Comparison of ENCODE assay signal across 8 cellular contexts in genomic region chr3:126474498-126475410, GRCh38. TPM values are rescaled to one million over a fixed set of nuclear protein-coding genes. Genes with fewer than 3 reads are reported as not detected.
DNase-seq lines count a peak whose midpoint lies in the region; ATAC-seq, FAIRE-seq and TF ChIP-seq lines count a peak whose summit lies in the region.

No MANE protein-coding gene starts in this region.

- peak; percentile 35 to 57 for DNase-seq in A549 (ENCODE audit: low read depth in 1 of 2, low spot score in 1 of 2)
- peak; percentile 22 for DNase-seq in NCI-H1105 (lab: John Stamatoyannopoulos, UW)
- peak; percentile 60 to 64 for DNase-seq in activated T-cell treated with anti-CD3 and anti-CD28 coated beads, Interleukin-2, amount 50 U/mL, for 48 hours
- peak in 1 of 2 donors; percentile 62 for DNase-seq in foreskin fibroblast
- no peak for DNase-seq in osteocyte (ENCODE audit: extremely low spot score, unreplicated experiment)
- DNase-seq in mesenteric fat pad (ENCODE audit: low spot score): no peak

- no peak for TF ChIP-seq EP300 in A549 (IDR thresholded peaks at IDR 0.05)

- CTCF ChIA-PET in A549 (lab: Yijun Ruan, JAX): interaction anchor here (0.8 to 1.7 kb wide), 3 partner anchors 13 to 1072 kb away, joined by 3 to 4 read pairs (median 4); no protein-coding TSS in a partner anchor

- no peaks in the 10 kb centered on the region for H3K9me3 Mint-ChIP-seq in osteocyte (ENCODE audit: unreplicated experiment)

- TF ChIP-seq RAD21 in A549 (conservative IDR thresholded peaks at IDR 0.05 in 1 of 2, IDR thresholded peaks at IDR 0.05 in 1 of 2): no peak

- peak overlapping the region; percentile 99 to 100 for H3K27ac ChIP-seq in A549

- no peak for FAIRE-seq in A549 (lab: Jason Lieb, UNC)

- H3K27ac Mint-ChIP-seq in osteocyte (ENCODE audit: unreplicated experiment): peak overlapping the region; percentile 81

- peaks cover 20% of the 10 kb centered on the region for H3K36me3 Mint-ChIP-seq in osteocyte (ENCODE audit: unreplicated experiment)

- H3K27me3 Mint-ChIP-seq in osteocyte (ENCODE audit: unreplicated experiment): no peaks in the 10 kb centered on the region

- H3K4me3 ChIP-seq in A549 (peak overlapping the region; percentile 90), foreskin fibroblast (ENCODE audit: low read depth in 1 of 2, low read length in 2 of 2) (peak overlapping the region; percentile 78 to 80)

- 64% methylated on average over 10 of the region's 72 CpGs for WGBS in A549 (ENCODE audit: missing lambda C conversion rate)

- no peak for TF ChIP-seq POLR2A in A549 (IDR thresholded peaks at IDR 0.05; ENCODE audit: low read length)

- H3K4me1 ChIP-seq in A549: peaks cover 29% of the 10 kb centered on the region

- peaks cover 37% of the 10 kb centered on the region for H3K4me1 Mint-ChIP-seq in osteocyte (ENCODE audit: unreplicated experiment)

- peak overlapping the region; percentile 95 for H3K4me2 ChIP-seq in A549

- TF ChIP-seq CTCF in A549 (IDR thresholded peaks at IDR 0.05) (no peak), GM12873 (IDR thresholded peaks at IDR 0.05; ENCODE audit: insufficient read depth, low read depth, low read length, missing control alignments) (peak; percentile 24), foreskin fibroblast (IDR thresholded peaks at IDR 0.05; ENCODE audit: low read depth, low read length) (no peak), osteocyte (IDR thresholded peaks at IDR 0.05) (no peak)

- ATAC-seq in A549: peak; percentile 42 to 57
- ATAC-seq in HG02678 (IDR thresholded peaks at IDR 0.05; ENCODE audit: unreplicated experiment): peak; percentile 14

- POLR2A ChIA-PET in A549 (lab: Yijun Ruan, JAX): interaction anchor here (1.0 to 1.6 kb wide), 2 partner anchors 14 to 230 kb away, joined by 3 to 7 read pairs; partner anchors contain the start of gene CHCHD6

- H3K9me3 ChIP-seq in A549: no peaks in the 10 kb centered on the region

- H3K4me3 Mint-ChIP-seq in osteocyte (ENCODE audit: unreplicated experiment): peak overlapping the region; percentile 88

TF ChIP-seq in A549, 52 proteins besides CTCF, POLR2A, EP300 and RAD21:
- TF ChIP-seq CHD4 (IDR thresholded peaks at IDR 0.05; ENCODE audit: borderline replicate concordance) (no peak), PHF8 (IDR thresholded peaks at IDR 0.05; ENCODE audit: borderline replicate concordance, low read depth) (0 out of 2 replicates have a peak, but pooled peaks have one; percentile 6), TFCP2L1 (CRISPR knock-in tag; IDR thresholded peaks at IDR 0.05) (no peak)

RNA-seq across cellular contexts. Expression of gene ZXDC, which starts 0.9 kb away (rescaled TPM):
- 8.5 and 13.6 TPM in 2 replicates for polyA plus RNA-seq in A549 (2011; rRNA removed)
- polyA plus RNA-seq in A549 (2012; cell fraction: cytosol; rRNA removed): 6.0 and 7.9 TPM in 2 replicates
- 21.9 and 22.4 TPM in 2 replicates for polyA plus RNA-seq in A549 (2012; cell fraction: nucleus; rRNA removed)
- polyA plus RNA-seq in A549 (2017; fragmentation: RNase III; extraction: RNeasy Plus Mini Kit Qiagen cat#74134 plus additional on column Dnase treatment): 5.8 to 6.1 TPM (median 6.0 TPM) in 3 replicates
- 27.0 and 28.7 TPM in 2 replicates for polyA minus RNA-seq in A549 (2011; rRNA and poly(A)+ RNA removed)
- total RNA-seq in osteocyte: 30.7 and 31.8 TPM in 2 replicates
- total RNA-seq in mesenteric fat pad: 29.4 TPM

RNA-seq across cellular contexts. Expression of gene UROC1, which starts 42.8 kb away (rescaled TPM):
- polyA plus RNA-seq in A549 (2011; rRNA removed) (not detected in 2 replicates), A549 (2017; fragmentation: RNase III; extraction: RNeasy Plus Mini Kit Qiagen cat#74134 plus additional on column Dnase treatment) (not detected in 3 replicates)
- polyA plus RNA-seq in A549 (2012; cell fraction: cytosol; rRNA removed): not detected in 2 replicates
- polyA plus RNA-seq in A549 (2012; cell fraction: nucleus; rRNA removed): 0.05 TPM in 1 of 2 replicates, not detected in the other
- not detected in 2 replicates for polyA minus RNA-seq in A549 (2011; rRNA and poly(A)+ RNA removed)
- total RNA-seq in osteocyte (not detected in 2 replicates), mesenteric fat pad (not detected)

RNA-seq across cellular contexts. Expression of gene CHST13, which starts 49.2 kb away (rescaled TPM):
- polyA plus RNA-seq in A549 (2011; rRNA removed) (0.26 and 0.30 TPM in 2 replicates), A549 (2017; fragmentation: RNase III; extraction: RNeasy Plus Mini Kit Qiagen cat#74134 plus additional on column Dnase treatment) (0.49 to 0.59 TPM (median 0.52 TPM) in 3 replicates)
- 1.1 and 1.7 TPM in 2 replicates for polyA plus RNA-seq in A549 (2012; cell fraction: cytosol; rRNA removed)
- polyA plus RNA-seq in A549 (2012; cell fraction: nucleus; rRNA removed): 1.4 and 2.9 TPM in 2 replicates
- 0.25 TPM in 1 of 2 replicates, not detected in the other for polyA minus RNA-seq in A549 (2011; rRNA and poly(A)+ RNA removed)
- total RNA-seq in osteocyte (not detected in 2 replicates), mesenteric fat pad (2.3 TPM)

Comparison
In these comparisons a context has a peak if more than half of its experiments do, and no peak if none do; other contexts are left out.
1. DNase-seq: peak in A549 (2 of 2), NCI-H1105 (single experiment) and activated T-cell treated with anti-CD3 and anti-CD28 coated beads, Interleukin-2, amount 50 U/mL, for 48 hours (2 of 2); none in osteocyte (single experiment) and mesenteric fat pad (single experiment).